In genomic region chr2:170873035-170873692, GRCh38 we compare ENCODE assay signal across 1 cellular context.
TF ChIP-seq lines count a peak whose summit lies in the region.

No MANE protein-coding gene starts in this region.

TF ChIP-seq in K562, 482 proteins besides CTCF, POLR2A, EP300 and RAD21 (continued from another document and continues in another):
- no peak for TF ChIP-seq CUX1 (CRISPR knock-in tag; IDR thresholded peaks at IDR 0.05)
- peak; percentile 66; the same call in 1 of the 2 replicates for TF ChIP-seq GTF2E2 (tag; IDR thresholded peaks at IDR 0.05)
- TF ChIP-seq TBP (optimal IDR thresholded peaks at IDR 0.05; ENCODE audit: low read depth, low read length), result no peak
- TF ChIP-seq LARP7 (IDR thresholded peaks at IDR 0.05), result no peak
- TF ChIP-seq NCOA4 (IDR thresholded peaks at IDR 0.05; ENCODE audit: partially characterized antibody), result no peak
- TF ChIP-seq, protein P1, sequence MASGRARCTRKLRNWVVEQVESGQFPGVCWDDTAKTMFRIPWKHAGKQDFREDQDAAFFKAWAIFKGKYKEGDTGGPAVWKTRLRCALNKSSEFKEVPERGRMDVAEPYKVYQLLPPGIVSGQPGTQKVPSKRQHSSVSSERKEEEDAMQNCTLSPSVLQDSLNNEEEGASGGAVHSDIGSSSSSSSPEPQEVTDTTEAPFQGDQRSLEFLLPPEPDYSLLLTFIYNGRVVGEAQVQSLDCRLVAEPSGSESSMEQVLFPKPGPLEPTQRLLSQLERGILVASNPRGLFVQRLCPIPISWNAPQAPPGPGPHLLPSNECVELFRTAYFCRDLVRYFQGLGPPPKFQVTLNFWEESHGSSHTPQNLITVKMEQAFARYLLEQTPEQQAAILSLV (tag; IDR thresholded peaks at IDR 0.05), result no peak
- no peak for TF ChIP-seq SMARCC2 (IDR thresholded peaks at IDR 0.05; ENCODE audit: low read depth)
- no peak for TF ChIP-seq SREBF2 (CRISPR knock-in tag; IDR thresholded peaks at IDR 0.05)
- TF ChIP-seq PTRF (tag; IDR thresholded peaks at IDR 0.05), result no peak
- TF ChIP-seq HDGF (IDR thresholded peaks at IDR 0.05), result 0 out of 2 replicates have a peak, but pooled peaks have one; percentile 56
- TF ChIP-seq, protein P2, sequence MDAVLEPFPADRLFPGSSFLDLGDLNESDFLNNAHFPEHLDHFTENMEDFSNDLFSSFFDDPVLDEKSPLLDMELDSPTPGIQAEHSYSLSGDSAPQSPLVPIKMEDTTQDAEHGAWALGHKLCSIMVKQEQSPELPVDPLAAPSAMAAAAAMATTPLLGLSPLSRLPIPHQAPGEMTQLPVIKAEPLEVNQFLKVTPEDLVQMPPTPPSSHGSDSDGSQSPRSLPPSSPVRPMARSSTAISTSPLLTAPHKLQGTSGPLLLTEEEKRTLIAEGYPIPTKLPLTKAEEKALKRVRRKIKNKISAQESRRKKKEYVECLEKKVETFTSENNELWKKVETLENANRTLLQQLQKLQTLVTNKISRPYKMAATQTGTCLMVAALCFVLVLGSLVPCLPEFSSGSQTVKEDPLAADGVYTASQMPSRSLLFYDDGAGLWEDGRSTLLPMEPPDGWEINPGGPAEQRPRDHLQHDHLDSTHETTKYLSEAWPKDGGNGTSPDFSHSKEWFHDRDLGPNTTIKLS (IDR thresholded peaks at IDR 0.05; ENCODE audit: borderline replicate concordance, low read depth), result no peak; the same call in 1 of the 2 replicates
- TF ChIP-seq THRA (IDR thresholded peaks at IDR 0.05), result no peak
- TF ChIP-seq ZNF282 (CRISPR knock-in tag; IDR thresholded peaks at IDR 0.05), result no peak
- TF ChIP-seq HDAC1 (IDR thresholded peaks at IDR 0.05), result no peak; a peak in 1 of 4 replicates
- TF ChIP-seq POLR3G (IDR thresholded peaks at IDR 0.05; ENCODE audit: extremely low read depth, insufficient read length, insufficient replicate concordance), result no peak
- TF ChIP-seq NFXL1 (CRISPR knock-in tag; IDR thresholded peaks at IDR 0.05), result no peak
- TF ChIP-seq BRD4 (IDR thresholded peaks at IDR 0.05), result no peak
- no peak for TF ChIP-seq TCF7 (IDR thresholded peaks at IDR 0.05; ENCODE audit: borderline replicate concordance)
- no peak for TF ChIP-seq XRCC4 (IDR thresholded peaks at IDR 0.05; ENCODE audit: extremely low read depth, insufficient read depth, insufficient read length)
- no peak for TF ChIP-seq SAFB (IDR thresholded peaks at IDR 0.05; ENCODE audit: borderline replicate concordance, low read depth, low read length)
- TF ChIP-seq, protein P3, sequence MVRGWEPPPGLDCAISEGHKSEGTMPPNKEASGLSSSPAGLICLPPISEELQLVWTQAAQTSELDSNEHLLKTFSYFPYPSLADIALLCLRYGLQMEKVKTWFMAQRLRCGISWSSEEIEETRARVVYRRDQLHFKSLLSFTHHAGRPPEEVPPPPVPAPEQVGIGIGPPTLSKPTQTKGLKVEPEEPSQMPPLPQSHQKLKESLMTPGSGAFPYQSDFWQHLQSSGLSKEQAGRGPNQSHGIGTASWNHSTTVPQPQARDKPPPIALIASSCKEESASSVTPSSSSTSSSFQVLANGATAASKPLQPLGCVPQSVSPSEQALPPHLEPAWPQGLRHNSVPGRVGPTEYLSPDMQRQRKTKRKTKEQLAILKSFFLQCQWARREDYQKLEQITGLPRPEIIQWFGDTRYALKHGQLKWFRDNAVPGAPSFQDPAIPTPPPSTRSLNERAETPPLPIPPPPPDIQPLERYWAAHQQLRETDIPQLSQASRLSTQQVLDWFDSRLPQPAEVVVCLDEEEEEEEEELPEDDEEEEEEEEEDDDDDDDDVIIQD (CRISPR knock-in tag; IDR thresholded peaks at IDR 0.05), result no peak
- no peak for TF ChIP-seq PML (IDR thresholded peaks at IDR 0.05; ENCODE audit: low read length)
- TF ChIP-seq CBX5 (IDR thresholded peaks at IDR 0.05; ENCODE audit: borderline replicate concordance, low read depth), result no peak
- TF ChIP-seq, protein P4, sequence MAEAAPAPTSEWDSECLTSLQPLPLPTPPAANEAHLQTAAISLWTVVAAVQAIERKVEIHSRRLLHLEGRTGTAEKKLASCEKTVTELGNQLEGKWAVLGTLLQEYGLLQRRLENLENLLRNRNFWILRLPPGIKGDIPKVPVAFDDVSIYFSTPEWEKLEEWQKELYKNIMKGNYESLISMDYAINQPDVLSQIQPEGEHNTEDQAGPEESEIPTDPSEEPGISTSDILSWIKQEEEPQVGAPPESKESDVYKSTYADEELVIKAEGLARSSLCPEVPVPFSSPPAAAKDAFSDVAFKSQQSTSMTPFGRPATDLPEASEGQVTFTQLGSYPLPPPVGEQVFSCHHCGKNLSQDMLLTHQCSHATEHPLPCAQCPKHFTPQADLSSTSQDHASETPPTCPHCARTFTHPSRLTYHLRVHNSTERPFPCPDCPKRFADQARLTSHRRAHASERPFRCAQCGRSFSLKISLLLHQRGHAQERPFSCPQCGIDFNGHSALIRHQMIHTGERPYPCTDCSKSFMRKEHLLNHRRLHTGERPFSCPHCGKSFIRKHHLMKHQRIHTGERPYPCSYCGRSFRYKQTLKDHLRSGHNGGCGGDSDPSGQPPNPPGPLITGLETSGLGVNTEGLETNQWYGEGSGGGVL (CRISPR knock-in tag; IDR thresholded peaks at IDR 0.05), result no peak
- TF ChIP-seq RBM25 (IDR thresholded peaks at IDR 0.05; ENCODE audit: low read depth, low read length, severe bottlenecking), result no peak
- no peak for TF ChIP-seq ZZZ3 (IDR thresholded peaks at IDR 0.05)
- TF ChIP-seq DPF2 (IDR thresholded peaks at IDR 0.05), result peak; percentile 51; the same call in 1 of the 2 replicates
- no peak for TF ChIP-seq KAT2B (IDR thresholded peaks at IDR 0.05; ENCODE audit: low read depth, low read length)
- no peak for TF ChIP-seq ZNF277 (CRISPR knock-in tag; IDR thresholded peaks at IDR 0.05; ENCODE audit: borderline replicate concordance)
- TF ChIP-seq ZNF197 (CRISPR knock-in tag; IDR thresholded peaks at IDR 0.05; ENCODE audit: low read depth), result no peak
- TF ChIP-seq ZNF407 (IDR thresholded peaks at IDR 0.05; ENCODE audit: low read depth), result no peak
- TF ChIP-seq SNAPC5 (CRISPR knock-in tag; IDR thresholded peaks at IDR 0.05), result no peak
- TF ChIP-seq RB1 (IDR thresholded peaks at IDR 0.05; ENCODE audit: low read depth), result peak; percentile 51; the same call in 1 of the 2 replicates
- TF ChIP-seq RBM17 (IDR thresholded peaks at IDR 0.05; ENCODE audit: borderline replicate concordance, low read depth, low read length), result no peak
- TF ChIP-seq CHD2 (IDR thresholded peaks at IDR 0.05; ENCODE audit: low read depth, low read length), result no peak
- TF ChIP-seq ETS1 (conservative IDR thresholded peaks at IDR 0.05; ENCODE audit: control insufficient read depth, low read depth, low read length), result no peak
